In genomic region chr12:49664167-49664566, GRCh38 we compare ENCODE assay signal across 1 cellular context.
TF ChIP-seq lines count a peak whose summit lies in the region.

No MANE protein-coding gene starts in this region.

TF ChIP-seq in H1, 55 proteins besides CTCF, POLR2A, EP300 and RAD21:
- TF ChIP-seq YY1 (IDR thresholded peaks at IDR 0.05; ENCODE audit: low read depth, low read length): no peak
- TF ChIP-seq SIRT6 (IDR thresholded peaks at IDR 0.05; ENCODE audit: low read length): no peak
- TF ChIP-seq RXRA (IDR thresholded peaks at IDR 0.05; ENCODE audit: insufficient read depth, low read depth, low read length): no peak
- TF ChIP-seq CHD7 (IDR thresholded peaks at IDR 0.05; ENCODE audit: insufficient replicate concordance, low read length): no peak
- TF ChIP-seq KDM5A (IDR thresholded peaks at IDR 0.05; ENCODE audit: low read length): no peak
- no peak for TF ChIP-seq SP1 (IDR thresholded peaks at IDR 0.05; ENCODE audit: low read depth, low read length)
- TF ChIP-seq BRCA1 (IDR thresholded peaks at IDR 0.05; ENCODE audit: low read depth, low read length): no peak
- no peak for TF ChIP-seq EZH2 (IDR thresholded peaks at IDR 0.05; ENCODE audit: low read depth, low read length, severe bottlenecking)
- TF ChIP-seq CREB1 (IDR thresholded peaks at IDR 0.05): no peak
- TF ChIP-seq SAP30 (IDR thresholded peaks at IDR 0.05; ENCODE audit: insufficient read depth, insufficient replicate concordance, low read length): no peak
- TF ChIP-seq, protein P1, sequence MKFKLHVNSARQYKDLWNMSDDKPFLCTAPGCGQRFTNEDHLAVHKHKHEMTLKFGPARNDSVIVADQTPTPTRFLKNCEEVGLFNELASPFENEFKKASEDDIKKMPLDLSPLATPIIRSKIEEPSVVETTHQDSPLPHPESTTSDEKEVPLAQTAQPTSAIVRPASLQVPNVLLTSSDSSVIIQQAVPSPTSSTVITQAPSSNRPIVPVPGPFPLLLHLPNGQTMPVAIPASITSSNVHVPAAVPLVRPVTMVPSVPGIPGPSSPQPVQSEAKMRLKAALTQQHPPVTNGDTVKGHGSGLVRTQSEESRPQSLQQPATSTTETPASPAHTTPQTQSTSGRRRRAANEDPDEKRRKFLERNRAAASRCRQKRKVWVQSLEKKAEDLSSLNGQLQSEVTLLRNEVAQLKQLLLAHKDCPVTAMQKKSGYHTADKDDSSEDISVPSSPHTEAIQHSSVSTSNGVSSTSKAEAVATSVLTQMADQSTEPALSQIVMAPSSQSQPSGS (IDR thresholded peaks at IDR 0.05; ENCODE audit: low read length): no peak
- TF ChIP-seq ASH2L (IDR thresholded peaks at IDR 0.05; ENCODE audit: low read length): no peak
- no peak for TF ChIP-seq CBX5 (IDR thresholded peaks at IDR 0.05; ENCODE audit: low read depth, low read length)
- TF ChIP-seq EGR1 (IDR thresholded peaks at IDR 0.05; ENCODE audit: borderline replicate concordance, low read depth, low read length): no peak
- TF ChIP-seq NANOG (IDR thresholded peaks at IDR 0.05; ENCODE audit: insufficient read depth, low read depth, low read length, poor library complexity, severe bottlenecking): no peak
- TF ChIP-seq ZNF274 (IDR thresholded peaks at IDR 0.05; ENCODE audit: borderline replicate concordance, extremely low read depth, low read length): no peak
- no peak for TF ChIP-seq SP2 (IDR thresholded peaks at IDR 0.05; ENCODE audit: low read length)
- TF ChIP-seq HDAC2 (IDR thresholded peaks at IDR 0.05; ENCODE audit: borderline replicate concordance in 1 of 2, low read depth in 2 of 2, low read length in 2 of 2): no peak
- no peak for TF ChIP-seq TAF1 (IDR thresholded peaks at IDR 0.05; ENCODE audit: low read depth, low read length)
- no peak for TF ChIP-seq CTBP2 (IDR thresholded peaks at IDR 0.05; ENCODE audit: borderline replicate concordance, insufficient read depth, insufficient read length, low read length)
